In genomic region chr10:72219229-72219814, GRCh38 we compare ENCODE assay signal across 11 cellular contexts. TPM values are rescaled to one million over a fixed set of nuclear protein-coding genes. Genes with fewer than 3 reads are reported as not detected.
DNase-seq lines count a peak whose midpoint lies in the region; ATAC-seq, FAIRE-seq and TF ChIP-seq lines count a peak whose summit lies in the region.
"Had no signal": no experiment of that assay in that cellular context is flagged by ENCODE, and none has a peak within 500 bp of the region (broad histone marks: within the 10 kb centered on the region; RNA-seq: fewer than 3 reads in every experiment).

No MANE protein-coding gene starts in this region.

- peak overlapping the region; percentile 75 to 99 for H3K27ac ChIP-seq in right atrium auricular region
- no peak overlapping the region for H3K27ac ChIP-seq in K562 (ENCODE audit: extremely low read depth, low read depth, low read length)
- H3K27ac ChIP-seq in GM23248, result no peak overlapping the region

- peaks cover 16% of the 10 kb centered on the region for H3K36me3 Mint-ChIP-seq in nephron (ENCODE audit: low read depth)

- H3K4me1 ChIP-seq in right atrium auricular region (peaks cover 0 to 68% of the 10 kb centered on the region in 2 donors), K562 (replicated peaks in 1 of 2; ENCODE audit: control insufficient read depth in 2 of 2, insufficient read depth in 2 of 2, low read length in 2 of 2) (peaks cover 15 to 31% of the 10 kb centered on the region in 2 experiments; a peak in 4 of 5 replicates), GM23248 (ENCODE audit: insufficient read depth) (peaks cover 16% of the 10 kb centered on the region; the same call in 1 of the 2 replicates)

- no peaks in the 10 kb centered on the region for H3K9me3 Mint-ChIP-seq in nephron

- intact Hi-C loops in left ventricle myocardium superior (cut with micrococcal nuclease) (loop anchor here (10.0 kb wide), 1 partner anchor 115 kb away; no protein-coding TSS in a partner anchor), K562 (cut with micrococcal nuclease) (no loop called here)

- peak overlapping the region; percentile 13 to 61 (median 30) for H3K27ac Mint-ChIP-seq in nephron

- H4K20me1 ChIP-seq in K562 (replicated peaks; ENCODE audit: control insufficient read depth, insufficient read depth, low read length), result no peaks in the 10 kb centered on the region
- no peaks in the 10 kb centered on the region for H4K20me1 ChIP-seq in GM23248 (ENCODE audit: insufficient read depth)

- TF ChIP-seq CTCF in right atrium auricular region (IDR thresholded peaks at IDR 0.05) (no peak), K562 (IDR thresholded peaks at IDR 0.05 in 2 of 3, conservative IDR thresholded peaks at IDR 0.05 in 1 of 3; ENCODE audit: insufficient read depth in 2 of 3, low read depth in 1 of 3, low read length in 3 of 3) (no peak), nephron (IDR thresholded peaks at IDR 0.05; ENCODE audit: unreplicated experiment in 3 of 3) (no peak)

- no peak for FAIRE-seq in K562 (lab: Jason Lieb, UNC)

- CTCF ChIA-PET in K562 (lab: Yijun Ruan, JAX; ENCODE audit: low intra/inter-chr PET ratio), result no interaction called here

- H3K9me1 ChIP-seq in K562 (ENCODE audit: control insufficient read depth, insufficient read depth, low read length), result no peaks in the 10 kb centered on the region

- H3K36me3 ChIP-seq in right atrium auricular region, result peaks cover 14% of the 10 kb centered on the region
- H3K36me3 ChIP-seq in K562 (ENCODE audit: control insufficient read depth, insufficient read depth, low read length), result peaks cover 26% of the 10 kb centered on the region
- no peaks in the 10 kb centered on the region for H3K36me3 ChIP-seq in GM23248 (ENCODE audit: low read depth)

- 77% methylated on average over 6 of the region's 6 CpGs for WGBS in K562 (ENCODE audit: insufficient coverage, low coverage, missing lambda C conversion rate)
- WGBS in GM23248 (ENCODE audit: low coverage in 1 of 2, low lambda C conversion rate in 2 of 2, missing lambda C conversion rate in 2 of 2), 2 experiments, result 83 to 86% methylated on average over 6 of the region's 6 CpGs

- POLR2A ChIA-PET in K562 (lab: Yijun Ruan, JAX), result interaction anchor here (0.5 to 9.2 kb wide), 8 partner anchors 10 to 575 kb away, joined by 3 to 70 read pairs (median 4); partner anchors contain the start of gene DDIT4

- no peak for TF ChIP-seq POLR2A in K562 (conservative IDR thresholded peaks at IDR 0.05)

- H3K27me3 ChIP-seq in right atrium auricular region, result no peaks in the 10 kb centered on the region
- H3K27me3 ChIP-seq in K562 (ENCODE audit: control insufficient read depth in 2 of 2, insufficient read depth in 2 of 2, low read length in 2 of 2), result no peaks in the 10 kb centered on the region
- H3K27me3 ChIP-seq in GM23248 (replicated peaks; ENCODE audit: insufficient read depth), result no peaks in the 10 kb centered on the region

- ATAC-seq in left ventricle myocardium superior (no peak), K562 (no peak), HG02571 (IDR thresholded peaks at IDR 0.05; ENCODE audit: unreplicated experiment) (no peak)
- ATAC-seq: HCT116 had no signal

- H3K4me1 Mint-ChIP-seq in nephron, result peaks cover 47% of the 10 kb centered on the region

- H3K9ac ChIP-seq in K562 (ENCODE audit: insufficient read depth in 1 of 2, low read depth in 2 of 2, low read length in 2 of 2), result peak overlapping the region; percentile 8 to 38; a peak in 2 of 4 replicates
- no peak overlapping the region for H3K9ac ChIP-seq in GM23248

- H3F3A ChIP-seq in GM23248 (ENCODE audit: insufficient read depth), result no peaks in the 10 kb centered on the region; the same call in 1 of the 2 replicates

- H3K4me3 ChIP-seq in right atrium auricular region (no peak overlapping the region), K562 (no peak overlapping the region), GM23248 (no peak overlapping the region)

- DNase-seq in right atrium auricular region (ENCODE audit: low spot score), result no peak
- DNase-seq in left ventricle myocardium superior, result no peak
- DNase-seq in K562 (ENCODE audit: extremely low read depth in 1 of 4, low spot score in 3 of 4), result no peak
- no peak for DNase-seq in globus pallidus (ENCODE audit: low spot score)
- DNase-seq in OCI-M1 (lab: John Stamatoyannopoulos, UW), result no peak
- DNase-seq in GM23248, result no peak
- DNase-seq: foreskin fibroblast, NCI-H2029 had no signal

- TF ChIP-seq RAD21 in K562 (CRISPR knock-in tag; conservative IDR thresholded peaks at IDR 0.05 in 1 of 2, IDR thresholded peaks at IDR 0.05 in 1 of 2), result no peak

- H3K9me3 ChIP-seq in right atrium auricular region (no peaks in the 10 kb centered on the region), K562 (replicated peaks; ENCODE audit: control insufficient read depth, insufficient read depth, low read depth, low read length) (no peaks in the 10 kb centered on the region), GM23248 (ENCODE audit: low read depth) (no peaks in the 10 kb centered on the region)

- no peak overlapping the region for H2AFZ ChIP-seq in K562 (ENCODE audit: low read depth, low read length)
- H2AFZ ChIP-seq in GM23248, result no peak overlapping the region

- H3K4me3 Mint-ChIP-seq in nephron, result peak overlapping the region in 2 of 3 experiments; percentile 19 to 56

- H3K4me2 ChIP-seq in K562 (ENCODE audit: insufficient read depth, low read length) (no peak overlapping the region), GM23248 (ENCODE audit: unreplicated experiment) (no peak overlapping the region)

- H3K79me2 ChIP-seq in K562 (ENCODE audit: control insufficient read depth, insufficient read depth, low read length) (peaks cover 65% of the 10 kb centered on the region), GM23248 (ENCODE audit: insufficient read depth) (peaks cover 54% of the 10 kb centered on the region)

- no peaks in the 10 kb centered on the region for H3K27me3 Mint-ChIP-seq in nephron (ENCODE audit: low read depth)

- no peaks in the 10 kb centered on the region for H3K9me2 ChIP-seq in GM23248 (ENCODE audit: insufficient read depth)

- in situ Hi-C loops in K562 (cut with MboI), result no loop called here
- in situ Hi-C loops in GM23248 (cut with MboI), result loop anchor here (25.0 kb wide), 1 partner anchor 282 kb away; no protein-coding TSS in a partner anchor

- no TSS peak for BruUV-seq in K562 (replicated peaks; lab: Mats Ljungman, UMichigan)

- TF ChIP-seq EP300 in K562 (IDR thresholded peaks at IDR 0.05; ENCODE audit: low read length), result no peak

RNA-seq across cellular contexts. Expression of gene ASCC1, which starts 3.2 kb away (rescaled TPM):
- total RNA-seq in right atrium auricular region (10 to 100 TPM; 27.2 to 37.0 TPM), left ventricle myocardium superior (34.7 TPM), K562 (2014; rRNA removed) (27.6 and 31.7 TPM in 2 replicates), K562 (2014; rRNA removed; fragmentation: Illumina TruSeq; extraction: Trizol) (52.8 and 62.6 TPM in 2 replicates), K562 (2015; rRNA removed; fragmentation: Illumina TruSeq; extraction: Trizol) (33.3 and 38.2 TPM in 2 replicates), K562 (2021) (45.7 and 48.4 TPM in 2 replicates)
- total RNA-seq in K562 (2011; cell fraction: chromatin; rRNA removed; ENCODE audit: low replicate concordance), result 49.7 and 77.0 TPM in 2 replicates
- 28.7 and 34.9 TPM in 2 replicates for total RNA-seq in K562 (2011; cell fraction: nucleolus; rRNA removed)
- total RNA-seq in K562 (2011; cell fraction: nucleoplasm; rRNA removed), result 43.5 and 57.0 TPM in 2 replicates
- polyA plus RNA-seq in K562 (2011; rRNA removed) (53.2 and 64.1 TPM in 2 replicates), K562 (2014; fragmentation: Illumina TruSeq; extraction: Trizol) (54.4 and 70.0 TPM in 2 replicates), K562 (2014; fragmentation: Nextera tagmentation; extraction: Ambion mirVana) (10 to 100 TPM; 50.8 to 73.3 TPM), K562 (2014; rRNA removed) (42.7 and 55.5 TPM in 2 replicates), GM23248 (2016; fragmentation: Nextera tagmentation; extraction: Ambion mirVana) (26.6 and 30.0 TPM in 2 replicates)
- 20.9 and 37.8 TPM in 2 replicates for polyA plus RNA-seq in K562 (2011; cell fraction: cytosol; rRNA removed)
- 13.5 and 19.8 TPM in 2 replicates for polyA plus RNA-seq in K562 (2011; cell fraction: nucleus; rRNA removed)
- 39.1 and 50.0 TPM in 2 replicates for polyA plus RNA-seq in K562 (2012)
- polyA minus RNA-seq in K562 (2011; rRNA and poly(A)+ RNA removed), result 90.3 and 97.7 TPM in 2 replicates
- polyA minus RNA-seq in K562 (2011; cell fraction: cytosol; rRNA and poly(A)+ RNA removed), result 35.1 and 39.2 TPM in 2 replicates
- 13.6 and 33.1 TPM in 2 replicates for polyA minus RNA-seq in K562 (2011; cell fraction: nucleus; rRNA and poly(A)+ RNA removed)
- 21.5 and 25.2 TPM in 2 replicates for total RNA-seq in GM23248 (2014; rRNA removed; shearing (Covaris generic))

RNA-seq across cellular contexts. Expression of gene ANAPC16, which starts 3.5 kb away (rescaled TPM):
- total RNA-seq in right atrium auricular region (100 to 1,000 TPM; 139 to 163 TPM), left ventricle myocardium superior (260 TPM), K562 (2014; rRNA removed) (42.6 and 55.8 TPM in 2 replicates), K562 (2014; rRNA removed; fragmentation: Illumina TruSeq; extraction: Trizol) (108 and 111 TPM in 2 replicates), K562 (2015; rRNA removed; fragmentation: Illumina TruSeq; extraction: Trizol) (79.7 and 87.7 TPM in 2 replicates), K562 (2021) (72.5 and 72.7 TPM in 2 replicates)
- 13.7 and 30.0 TPM in 2 replicates for total RNA-seq in K562 (2011; cell fraction: chromatin; rRNA removed; ENCODE audit: low replicate concordance)
- total RNA-seq in K562 (2011; cell fraction: nucleolus; rRNA removed), result 13.7 and 15.7 TPM in 2 replicates
- total RNA-seq in K562 (2011; cell fraction: nucleoplasm; rRNA removed), result 30.3 and 57.6 TPM in 2 replicates
- polyA plus RNA-seq in K562 (2011; rRNA removed) (162 and 168 TPM in 2 replicates), K562 (2014; fragmentation: Illumina TruSeq; extraction: Trizol) (74.2 and 85.3 TPM in 2 replicates), K562 (2014; fragmentation: Nextera tagmentation; extraction: Ambion mirVana) (100 to 1,000 TPM; 184 to 208 TPM), K562 (2014; rRNA removed) (112 and 134 TPM in 2 replicates), GM23248 (2016; fragmentation: Nextera tagmentation; extraction: Ambion mirVana) (97.9 and 101 TPM in 2 replicates)
- 47.9 and 96.2 TPM in 2 replicates for polyA plus RNA-seq in K562 (2011; cell fraction: cytosol; rRNA removed)
- polyA plus RNA-seq in K562 (2011; cell fraction: nucleus; rRNA removed), result 27.0 and 46.2 TPM in 2 replicates
- polyA plus RNA-seq in K562 (2012), result 85.3 and 238 TPM in 2 replicates
- 41.3 and 52.4 TPM in 2 replicates for polyA minus RNA-seq in K562 (2011; rRNA and poly(A)+ RNA removed)
- 13.9 and 15.1 TPM in 2 replicates for polyA minus RNA-seq in K562 (2011; cell fraction: cytosol; rRNA and poly(A)+ RNA removed)
- polyA minus RNA-seq in K562 (2011; cell fraction: nucleus; rRNA and poly(A)+ RNA removed), result 3.2 and 10.0 TPM in 2 replicates
- 61.1 and 69.6 TPM in 2 replicates for total RNA-seq in GM23248 (2014; rRNA removed; shearing (Covaris generic))

RNA-seq across cellular contexts. Expression of gene DDIT4, which starts 54.4 kb away (rescaled TPM):
- total RNA-seq in right atrium auricular region, result 100 to 1,000 TPM; 100 to 136 TPM
- 64.2 TPM for total RNA-seq in left ventricle myocardium superior
- total RNA-seq in K562 (2011; cell fraction: chromatin; rRNA removed; ENCODE audit: low replicate concordance), result 185 and 371 TPM in 2 replicates
- total RNA-seq in K562 (2011; cell fraction: nucleolus; rRNA removed), result 455 and 610 TPM in 2 replicates
- total RNA-seq in K562 (2011; cell fraction: nucleoplasm; rRNA removed), result 314 and 392 TPM in 2 replicates
- total RNA-seq in K562 (2014; rRNA removed), result 593 and 675 TPM in 2 replicates
- 159 and 200 TPM in 2 replicates for total RNA-seq in K562 (2014; rRNA removed; fragmentation: Illumina TruSeq; extraction: Trizol)
- total RNA-seq in K562 (2015; rRNA removed; fragmentation: Illumina TruSeq; extraction: Trizol), result 13.2 and 14.7 TPM in 2 replicates
- total RNA-seq in K562 (2021), result 453 and 674 TPM in 2 replicates
- 228 and 529 TPM in 2 replicates for polyA plus RNA-seq in K562 (2011; rRNA removed)
- polyA plus RNA-seq in K562 (2011; cell fraction: cytosol; rRNA removed), result 345 and 451 TPM in 2 replicates
- 384 and 450 TPM in 2 replicates for polyA plus RNA-seq in K562 (2011; cell fraction: nucleus; rRNA removed)
- 184 and 695 TPM in 2 replicates for polyA plus RNA-seq in K562 (2012)
- polyA plus RNA-seq in K562 (2014; fragmentation: Illumina TruSeq; extraction: Trizol), result 107 and 370 TPM in 2 replicates
- polyA plus RNA-seq in K562 (2014; fragmentation: Nextera tagmentation; extraction: Ambion mirVana), result 10 to 100 TPM in 1 of 2 experiments, 1 to 10 TPM in 1; 8.2 to 12.3 TPM
- 362 and 564 TPM in 2 replicates for polyA plus RNA-seq in K562 (2014; rRNA removed)
- 156 and 267 TPM in 2 replicates for polyA minus RNA-seq in K562 (2011; rRNA and poly(A)+ RNA removed)
- 180 and 395 TPM in 2 replicates for polyA minus RNA-seq in K562 (2011; cell fraction: cytosol; rRNA and poly(A)+ RNA removed)
- polyA minus RNA-seq in K562 (2011; cell fraction: nucleus; rRNA and poly(A)+ RNA removed), result 272 and 555 TPM in 2 replicates
- 188 and 199 TPM in 2 replicates for total RNA-seq in GM23248 (2014; rRNA removed; shearing (Covaris generic))
- 144 and 155 TPM in 2 replicates for polyA plus RNA-seq in GM23248 (2016; fragmentation: Nextera tagmentation; extraction: Ambion mirVana)

Comparison
In these comparisons a context has a peak if more than half of its experiments do, and no peak if none do; other contexts are left out.
1. H3K27ac ChIP-seq: peak in right atrium auricular region (2 of 2); none in K562 (single experiment) and GM23248 (single experiment).